In genomic region chr3:191066669-191067068, GRCh38 we compare ENCODE assay signal across 16 cellular contexts.
DNase-seq lines count a peak whose midpoint lies in the region; ATAC-seq, FAIRE-seq and TF ChIP-seq lines count a peak whose summit lies in the region.
"Had no signal": no experiment of that assay in that cellular context is flagged by ENCODE, and none has a peak within 500 bp of the region (broad histone marks: within the 10 kb centered on the region; RNA-seq: fewer than 3 reads in every experiment).

No MANE protein-coding gene starts in this region.

- H3K4me1 ChIP-seq in SK-N-SH (ENCODE audit: control insufficient read depth in 1 of 2, insufficient read depth in 2 of 2, low read depth in 1 of 2, low read length in 1 of 2) (no peaks in the 10 kb centered on the region), OCI-LY7 (ENCODE audit: insufficient read depth, low read length, poor library complexity, severe bottlenecking) (peaks cover 2% of the 10 kb centered on the region), endothelial cell of umbilical vein (ENCODE audit: control insufficient read depth, extremely low read depth, insufficient read depth, low read length) (peaks cover 10% of the 10 kb centered on the region), smooth muscle cell (ENCODE audit: low read depth) (no peaks in the 10 kb centered on the region)
- H3K4me1 ChIP-seq: Caco-2 had no signal

- no peaks in the 10 kb centered on the region; the same call in 1 of the 2 replicates for H3K27me3 ChIP-seq in SK-N-SH (ENCODE audit: insufficient read depth)
- no peaks in the 10 kb centered on the region for H3K27me3 ChIP-seq in endothelial cell of umbilical vein (ENCODE audit: control insufficient read depth in 2 of 2, insufficient read depth in 2 of 2, low read length in 2 of 2)
- no peaks in the 10 kb centered on the region for H3K27me3 ChIP-seq in smooth muscle cell (ENCODE audit: low read depth)

- H3K9me3 ChIP-seq in SK-N-SH (no peaks in the 10 kb centered on the region), OCI-LY7 (ENCODE audit: low read length) (no peaks in the 10 kb centered on the region), endothelial cell of umbilical vein (replicated peaks; ENCODE audit: control insufficient read depth, insufficient read depth, low read length) (no peaks in the 10 kb centered on the region), smooth muscle cell (replicated peaks; ENCODE audit: low read depth) (no peaks in the 10 kb centered on the region)
- H3K9me3 ChIP-seq: Caco-2, thoracic aorta had no signal

- dilution Hi-C loops in endothelial cell of umbilical vein (cut with MboI; ENCODE audit: extremely low pct_ligation_motif_present, low sequenced_read_pairs) = no loop called here

- DNase-seq in SK-N-SH (no peak), OCI-LY7 (ENCODE audit: low spot score) (no peak), endothelial cell of umbilical vein (ENCODE audit: low read depth, low spot score) (peak; percentile 29), smooth muscle cell (lab: John Stamatoyannopoulos, UW; ENCODE audit: unreplicated experiment) (no peak), NOMO-1 (lab: John Stamatoyannopoulos, UW; ENCODE audit: unreplicated experiment in 2 of 2) (no peak)
- no peak for DNase-seq in activated effector memory CD4-positive, alpha-beta T cell treated with anti-CD3 and anti-CD28 coated beads, Interleukin-2, amount 50 U/mL, for 16 hours
- DNase-seq: activated B cell treated with CpG ODN at 0.5 μM for 24 hours; activated CD8-positive, alpha-beta memory T cell treated with anti-CD3 and anti-CD28 coated beads, Interleukin-2, amount 50 U/mL, for 48 hours; Caco-2; midbrain had no signal

- H3K4me3 ChIP-seq in SK-N-SH (ENCODE audit: low read depth in 2 of 2, low read length in 1 of 2) (no peak overlapping the region), OCI-LY7 (ENCODE audit: low read depth, low read length, poor library complexity, severe bottlenecking) (no peak overlapping the region), endothelial cell of umbilical vein (replicated peaks in 1 of 3; ENCODE audit: insufficient read depth in 1 of 3, low read depth in 1 of 3, low read length in 3 of 3) (no peak overlapping the region), smooth muscle cell (no peak overlapping the region)
- H3K4me3 ChIP-seq: thoracic aorta had no signal

- ATAC-seq in SK-N-SH treated with all-trans-retinoic acid at 6 μM for 48 hours (no peak), GM19324 (IDR thresholded peaks at IDR 0.05; ENCODE audit: low FRiP score, unreplicated experiment) (no peak)
- ATAC-seq: activated naive CD4-positive, alpha-beta T cell treated with anti-CD3 and anti-CD28 coated beads, Interleukin-2, amount 50 U/mL, for 72 hours had no signal

- H3K9ac ChIP-seq in SK-N-SH (no peak overlapping the region), endothelial cell of umbilical vein (replicated peaks; ENCODE audit: extremely low read depth, insufficient read depth, low read length) (no peak overlapping the region), smooth muscle cell (ENCODE audit: low read depth) (no peak overlapping the region)

- no peak for TF ChIP-seq POLR2A in endothelial cell of umbilical vein (IDR thresholded peaks at IDR 0.05; ENCODE audit: low read depth, low read length)

- 0% methylated on average over 1 of the region's 1 CpG for WGBS in SK-N-SH (ENCODE audit: low lambda C conversion rate)
- 54% methylated on average over 1 of the region's 1 CpG for WGBS in smooth muscle cell (ENCODE audit: low lambda C conversion rate)

- H2AFZ ChIP-seq in SK-N-SH (ENCODE audit: low read depth) (no peak overlapping the region), OCI-LY7 (ENCODE audit: low read length) (peak overlapping the region; percentile 6; the same call in 1 of the 2 replicates), endothelial cell of umbilical vein (ENCODE audit: low read depth, low read length) (no peak overlapping the region), smooth muscle cell (ENCODE audit: low read depth) (no peak overlapping the region)

- no peaks in the 10 kb centered on the region for H3F3A ChIP-seq in SK-N-SH (replicated peaks; ENCODE audit: insufficient read depth)
- peaks cover 4% of the 10 kb centered on the region for H3F3A ChIP-seq in smooth muscle cell (ENCODE audit: low read depth)

- no peaks in the 10 kb centered on the region for H3K9me2 ChIP-seq in SK-N-SH
- H3K9me2 ChIP-seq in OCI-LY7 (ENCODE audit: insufficient read depth, low read length) = no peaks in the 10 kb centered on the region

- H3K4me2 ChIP-seq in SK-N-SH (no peak overlapping the region), OCI-LY7 (ENCODE audit: low read length) (no peak overlapping the region), endothelial cell of umbilical vein (ENCODE audit: insufficient read depth, low read length) (peak overlapping the region; percentile 9), smooth muscle cell (peak overlapping the region; percentile 1)

- TF ChIP-seq CTCF in SK-N-SH (IDR thresholded peaks at IDR 0.05) = no peak
- TF ChIP-seq CTCF in OCI-LY7 (conservative IDR thresholded peaks at IDR 0.05; ENCODE audit: low read length) = no peak
- TF ChIP-seq CTCF in endothelial cell of umbilical vein (IDR thresholded peaks at IDR 0.05; ENCODE audit: extremely low read depth in 1 of 2, insufficient read depth in 1 of 2, low read depth in 1 of 2, low read length in 2 of 2) = no peak
- TF ChIP-seq CTCF in smooth muscle cell (IDR thresholded peaks at IDR 0.05; ENCODE audit: borderline replicate concordance, insufficient read depth, poor library complexity, severe bottlenecking) = no peak

- no peak for FAIRE-seq in endothelial cell of umbilical vein (lab: Jason Lieb, UNC)

- H3K79me2 ChIP-seq in SK-N-SH (ENCODE audit: insufficient read depth) (no peaks in the 10 kb centered on the region), OCI-LY7 (ENCODE audit: insufficient read depth, low read depth, low read length) (no peaks in the 10 kb centered on the region), endothelial cell of umbilical vein (ENCODE audit: control insufficient read depth, insufficient read depth, low read length) (no peaks in the 10 kb centered on the region), smooth muscle cell (ENCODE audit: low read depth) (no peaks in the 10 kb centered on the region)

- no peaks in the 10 kb centered on the region for H3K9me1 ChIP-seq in endothelial cell of umbilical vein (replicated peaks; ENCODE audit: control insufficient read depth, extremely low read depth, insufficient read depth, low read length)

- CTCF ChIA-PET in SK-N-SH (lab: Yijun Ruan, JAX) = interaction anchor here (0.7 to 1.6 kb wide), 3 partner anchors 16 to 1388 kb away, joined by 3 to 4 read pairs (median 4); no protein-coding TSS in a partner anchor
- CTCF ChIA-PET in OCI-LY7 (lab: Charles Lee; ENCODE audit: unreplicated experiment) = no interaction called here
- CTCF ChIA-PET in endothelial cell of umbilical vein (lab: Charles Lee) = no interaction called here

- no peaks in the 10 kb centered on the region for H3K36me3 ChIP-seq in SK-N-SH (replicated peaks in 1 of 2; ENCODE audit: control insufficient read depth in 1 of 2, insufficient read depth in 2 of 2, low read length in 1 of 2)
- H3K36me3 ChIP-seq in OCI-LY7 (ENCODE audit: insufficient read depth, low read length) = no peaks in the 10 kb centered on the region
- no peaks in the 10 kb centered on the region for H3K36me3 ChIP-seq in endothelial cell of umbilical vein (ENCODE audit: control insufficient read depth in 2 of 2, extremely low read depth in 1 of 2, insufficient read depth in 2 of 2, low read length in 2 of 2)
- no peaks in the 10 kb centered on the region for H3K36me3 ChIP-seq in smooth muscle cell (ENCODE audit: low read depth)
- H3K36me3 ChIP-seq: thoracic aorta had no signal

- no peak overlapping the region for H3K27ac ChIP-seq in SK-N-SH (ENCODE audit: low read depth in 2 of 2, low read length in 1 of 2)
- H3K27ac ChIP-seq in OCI-LY7 (ENCODE audit: low read depth, low read length, poor library complexity, severe bottlenecking) = no peak overlapping the region
- H3K27ac ChIP-seq in endothelial cell of umbilical vein (ENCODE audit: insufficient read depth, low read depth, low read length) = no peak overlapping the region
- no peak overlapping the region for H3K27ac ChIP-seq in smooth muscle cell (ENCODE audit: low read depth)
- H3K27ac ChIP-seq: 22Rv1, HL-60, thoracic aorta had no signal

- intact Hi-C loops in OCI-LY7 (cut with micrococcal nuclease; ENCODE audit: unreplicated experiment) = no loop called here
- intact Hi-C loops in endothelial cell of umbilical vein (cut with micrococcal nuclease) = loop anchor here (10.0 kb wide), 1 partner anchor 358 kb away; no protein-coding TSS in a partner anchor

- H4K20me1 ChIP-seq in SK-N-SH (ENCODE audit: insufficient read depth) (no peaks in the 10 kb centered on the region), OCI-LY7 (ENCODE audit: insufficient read depth, low read length) (no peaks in the 10 kb centered on the region), endothelial cell of umbilical vein (replicated peaks; ENCODE audit: control insufficient read depth, extremely low read depth, insufficient read depth, low read length) (no peaks in the 10 kb centered on the region), smooth muscle cell (ENCODE audit: low read depth) (no peaks in the 10 kb centered on the region)

- no peak for TF ChIP-seq RAD21 in SK-N-SH (IDR thresholded peaks at IDR 0.05; ENCODE audit: low read length)

- BruUV-seq in OCI-LY7 (replicated peaks; lab: Mats Ljungman, UMichigan) (no TSS peak), endothelial cell of umbilical vein (replicated peaks; lab: Mats Ljungman, UMichigan) (no TSS peak)

- POLR2A ChIA-PET in SK-N-SH (lab: Yijun Ruan, JAX) = no interaction called here
- POLR2A ChIA-PET in OCI-LY7 (lab: Charles Lee) = interaction anchor here (1.5 kb wide), 1 partner anchor 31 kb away, joined by 4 read pairs; no protein-coding TSS in a partner anchor
- POLR2A ChIA-PET in endothelial cell of umbilical vein (lab: Charles Lee) = no interaction called here

- no peak for TF ChIP-seq EP300 in SK-N-SH (IDR thresholded peaks at IDR 0.05; ENCODE audit: borderline replicate concordance in 1 of 2, low read depth in 1 of 2, low read length in 1 of 2)

TF ChIP-seq in SK-N-SH, 30 proteins besides CTCF, POLR2A, EP300 and RAD21:
- TF ChIP-seq FOSL2 (IDR thresholded peaks at IDR 0.05; ENCODE audit: borderline replicate concordance, low read depth) = peak; percentile 48; the same call in 1 of the 2 replicates
- TF ChIP-seq ELF1 (IDR thresholded peaks at IDR 0.05) = no peak
- TF ChIP-seq JUND (IDR thresholded peaks at IDR 0.05) = no peak

TF ChIP-seq in SK-N-SH treated with all-trans-retinoic acid at 6 μM for 48 hours, 23 proteins besides CTCF, POLR2A, EP300 and RAD21 (continues in another document):
- TF ChIP-seq TCF4 (CRISPR knock-in tag; IDR thresholded peaks at IDR 0.05; ENCODE audit: borderline replicate concordance) = no peak
- TF ChIP-seq ZNF8 (CRISPR knock-in tag; IDR thresholded peaks at IDR 0.05) = no peak
- TF ChIP-seq RARB (CRISPR knock-in tag; IDR thresholded peaks at IDR 0.05) = no peak
- no peak for TF ChIP-seq GLIS3 (CRISPR knock-in tag; IDR thresholded peaks at IDR 0.05)

TF ChIP-seq in endothelial cell of umbilical vein, 7 proteins besides CTCF, POLR2A, EP300 and RAD21:
- peak; percentile 27 for TF ChIP-seq JUN (IDR thresholded peaks at IDR 0.05; ENCODE audit: borderline replicate concordance, insufficient read depth, insufficient read length, low read depth)
- TF ChIP-seq FOS (IDR thresholded peaks at IDR 0.05; ENCODE audit: borderline replicate concordance, insufficient read depth, low read length) = peak; percentile 93
- no peak for TF ChIP-seq POLR2AphosphoS5 (IDR thresholded peaks at IDR 0.05; ENCODE audit: insufficient read depth, low read depth, low read length)

Comparison
In these comparisons a context has a peak if more than half of its experiments do, and no peak if none do; other contexts are left out.
1. H3K4me2 ChIP-seq: peak in endothelial cell of umbilical vein (single experiment) and smooth muscle cell (single experiment); none in SK-N-SH (single experiment) and OCI-LY7 (single experiment).